ENCODE assay signal across 13 cellular contexts in genomic region chr1:107474877-107475612, GRCh38.
DNase-seq lines count a peak whose midpoint lies in the region; ATAC-seq lines count a peak whose summit lies in the region.
"Had no signal": no experiment of that assay in that cellular context is flagged by ENCODE, and none has a peak within 500 bp of the region (broad histone marks: within the 10 kb centered on the region; RNA-seq: fewer than 3 reads in every experiment).

No MANE protein-coding gene starts in this region.

- H3K4me1 Mint-ChIP-seq in activated CD4-positive, alpha-beta T cell treated with anti-CD3 and anti-CD28 coated beads for 36 hours, result peaks cover 14% of the 10 kb centered on the region
- H3K4me1 Mint-ChIP-seq in stimulated activated effector memory CD8-positive, alpha-beta T cell treated with anti-CD3 and anti-CD28 coated beads, Interleukin-12 subunit alpha, Interleukin-12 subunit beta, amount 100 ng/mL, for 72 hours, result peaks cover 14% of the 10 kb centered on the region
- H3K4me1 Mint-ChIP-seq in CD8-positive, alpha-beta memory T cell, result no peaks in the 10 kb centered on the region

- no peaks in the 10 kb centered on the region for H3K36me3 ChIP-seq in CD8-positive, alpha-beta memory T cell (ENCODE audit: insufficient read depth, low read length)

- peaks cover 5% of the 10 kb centered on the region for H3K27me3 ChIP-seq in CD8-positive, alpha-beta memory T cell (ENCODE audit: insufficient read depth, low read length, poor library complexity, severe bottlenecking)

- H3K4me3 Mint-ChIP-seq in activated CD4-positive, alpha-beta T cell treated with anti-CD3 and anti-CD28 coated beads for 36 hours, result no peak overlapping the region
- H3K4me3 Mint-ChIP-seq in stimulated activated effector memory CD8-positive, alpha-beta T cell treated with anti-CD3 and anti-CD28 coated beads, Interleukin-12 subunit alpha, Interleukin-12 subunit beta, amount 100 ng/mL, for 72 hours, result no peak overlapping the region
- no peak overlapping the region for H3K4me3 Mint-ChIP-seq in CD8-positive, alpha-beta memory T cell
- H3K4me3 Mint-ChIP-seq: IgD-negative memory B cell; T-helper 1 cell treated with Interleukin-12 subunit alpha and Interleukin-12 subunit beta and Interleukin-4 antibody, amounts not matched to agents 30 μg/mL and 1 μg/mL, for 36 hours had no signal

- ATAC-seq in activated CD4-positive, alpha-beta T cell treated with anti-CD3 and anti-CD28 coated beads for 36 hours, result peak; percentile 96
- ATAC-seq in HG02610 (IDR thresholded peaks at IDR 0.05; ENCODE audit: unreplicated experiment) (peak; percentile 84), HG03521 (IDR thresholded peaks at IDR 0.05; ENCODE audit: unreplicated experiment) (peak; percentile 67)
- ATAC-seq in stimulated activated effector memory CD8-positive, alpha-beta T cell treated with anti-CD3 and anti-CD28 coated beads, Interleukin-12 subunit alpha, Interleukin-12 subunit beta, amount 100 ng/mL, for 72 hours, result peak; percentile 96

- H3K9me3 ChIP-seq in CD8-positive, alpha-beta memory T cell (ENCODE audit: low read length), result no peaks in the 10 kb centered on the region

- CTCF ChIA-PET in activated CD4-positive, alpha-beta T cell treated with anti-CD3 and anti-CD28 coated beads for 36 hours (lab: Charles Lee), result interaction anchor here (0.6 kb wide), 1 partner anchor 54 kb away, joined by 5 read pairs; no protein-coding TSS in a partner anchor
- CTCF ChIA-PET in CD8-positive, alpha-beta memory T cell (lab: Charles Lee), result interaction anchor here (1.0 kb wide), 1 partner anchor 24 kb away, joined by 3 read pairs; no protein-coding TSS in a partner anchor

- no peak overlapping the region for H3K4me3 ChIP-seq in CD8-positive, alpha-beta memory T cell (ENCODE audit: low read length)

- H3K9me3 Mint-ChIP-seq in activated CD4-positive, alpha-beta T cell treated with anti-CD3 and anti-CD28 coated beads for 36 hours (ENCODE audit: low read depth), result no peaks in the 10 kb centered on the region
- no peaks in the 10 kb centered on the region for H3K9me3 Mint-ChIP-seq in stimulated activated effector memory CD8-positive, alpha-beta T cell treated with anti-CD3 and anti-CD28 coated beads, Interleukin-12 subunit alpha, Interleukin-12 subunit beta, amount 100 ng/mL, for 72 hours
- H3K9me3 Mint-ChIP-seq in CD8-positive, alpha-beta memory T cell, result no peaks in the 10 kb centered on the region
- H3K9me3 Mint-ChIP-seq: IgD-negative memory B cell; T-helper 1 cell treated with Interleukin-12 subunit alpha and Interleukin-12 subunit beta and Interleukin-4 antibody, amounts not matched to agents 30 μg/mL and 1 μg/mL, for 36 hours had no signal

- no peak overlapping the region for H3K27ac Mint-ChIP-seq in activated CD4-positive, alpha-beta T cell treated with anti-CD3 and anti-CD28 coated beads for 36 hours
- H3K27ac Mint-ChIP-seq in stimulated activated effector memory CD8-positive, alpha-beta T cell treated with anti-CD3 and anti-CD28 coated beads, Interleukin-12 subunit alpha, Interleukin-12 subunit beta, amount 100 ng/mL, for 72 hours, result no peak overlapping the region
- H3K27ac Mint-ChIP-seq in CD8-positive, alpha-beta memory T cell, result no peak overlapping the region
- H3K27ac Mint-ChIP-seq: IgD-negative memory B cell; T-helper 1 cell treated with Interleukin-12 subunit alpha and Interleukin-12 subunit beta and Interleukin-4 antibody, amounts not matched to agents 30 μg/mL and 1 μg/mL, for 36 hours had no signal

- no peaks in the 10 kb centered on the region for H3K4me1 ChIP-seq in CD8-positive, alpha-beta memory T cell (ENCODE audit: insufficient read depth, low read length)

- no peaks in the 10 kb centered on the region for H3K36me3 Mint-ChIP-seq in activated CD4-positive, alpha-beta T cell treated with anti-CD3 and anti-CD28 coated beads for 36 hours (ENCODE audit: low read depth)
- H3K36me3 Mint-ChIP-seq in stimulated activated effector memory CD8-positive, alpha-beta T cell treated with anti-CD3 and anti-CD28 coated beads, Interleukin-12 subunit alpha, Interleukin-12 subunit beta, amount 100 ng/mL, for 72 hours, result no peaks in the 10 kb centered on the region
- no peaks in the 10 kb centered on the region for H3K36me3 Mint-ChIP-seq in CD8-positive, alpha-beta memory T cell

- no peak for DNase-seq in activated CD4-positive, alpha-beta T cell treated with anti-CD3 and anti-CD28 coated beads for 36 hours
- DNase-seq in activated CD4-positive, alpha-beta T cell treated with anti-CD3 and anti-CD28 coated beads, Interleukin-2, amount 50 U/mL, for 4 hours, result no peak
- no peak for DNase-seq in stimulated activated effector memory CD8-positive, alpha-beta T cell treated with anti-CD3 and anti-CD28 coated beads, Interleukin-12 subunit alpha, Interleukin-12 subunit beta, amount 100 ng/mL, for 72 hours (ENCODE audit: low spot score in 2 of 2)
- no peak for DNase-seq in dedifferentiated amniotic fluid mesenchymal stem cell (ENCODE audit: extremely low spot score)
- no peak for DNase-seq in activated CD4-positive, alpha-beta T cell treated with anti-CD3 and anti-CD28 coated beads for 4 hours
- no peak for DNase-seq in CD8-positive, alpha-beta memory T cell
- DNase-seq: activated effector memory CD4-positive, alpha-beta T cell treated with anti-CD3 and anti-CD28 coated beads, Interleukin-2, amount 50 U/mL, for 16 hours; NCI-H524; retina had no signal

- intact Hi-C loops in activated CD4-positive, alpha-beta T cell treated with anti-CD3 and anti-CD28 coated beads for 36 hours (cut with DNase I, micrococcal nuclease), result loop anchor here in 1 of 2 experiments (10.0 kb wide), 1 partner anchor 420 kb away; the partner anchor contains the start of gene PRMT6

- no peak overlapping the region for H3K27ac ChIP-seq in CD8-positive, alpha-beta memory T cell (ENCODE audit: low read depth, low read length)

- POLR2A ChIA-PET in activated CD4-positive, alpha-beta T cell treated with anti-CD3 and anti-CD28 coated beads for 36 hours (lab: Charles Lee), result no interaction called here
- POLR2A ChIA-PET in CD8-positive, alpha-beta memory T cell (lab: Charles Lee), result no interaction called here

- H3K27me3 Mint-ChIP-seq in activated CD4-positive, alpha-beta T cell treated with anti-CD3 and anti-CD28 coated beads for 36 hours, result peaks cover 34% of the 10 kb centered on the region
- H3K27me3 Mint-ChIP-seq in CD8-positive, alpha-beta memory T cell, result peaks cover 4 to 13% of the 10 kb centered on the region in 2 donors
- H3K27me3 Mint-ChIP-seq: IgD-negative memory B cell had no signal
